ENCODE assay signal across 1 cellular context in the genomic region with DNA sequence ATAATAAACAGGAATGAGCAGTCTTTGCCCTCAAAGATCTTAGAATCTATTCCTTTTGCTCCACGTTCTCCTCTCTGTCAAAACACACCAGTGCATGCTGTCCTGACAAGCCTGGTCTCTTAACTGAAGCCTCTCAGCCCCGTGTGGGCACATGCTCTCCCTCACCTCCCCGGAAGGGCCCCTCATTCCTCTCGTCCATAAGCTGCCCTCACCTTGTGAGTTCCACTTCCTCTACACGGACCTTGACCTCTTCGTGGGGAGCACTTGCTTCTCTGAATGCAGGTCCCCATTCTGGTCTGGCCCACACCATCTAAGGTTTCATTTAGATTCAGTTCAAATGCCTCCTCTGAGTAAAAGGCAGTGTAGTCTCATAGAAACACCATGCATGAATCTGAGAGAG.
A peak's percentile ranks its signal among the peaks of the same experiment; 100 is the strongest.
TF ChIP-seq lines count a peak whose summit lies in the region.

No MANE protein-coding gene starts in this region.

TF ChIP-seq in GM12878, 131 proteins besides CTCF, POLR2A, EP300 and RAD21 (continued from another document and continues in another):
- TF ChIP-seq SUPT20H (IDR thresholded peaks at IDR 0.05; ENCODE audit: borderline replicate concordance, control insufficient read depth, low read depth, low read length) (no peak), SIX5 (IDR thresholded peaks at IDR 0.05; ENCODE audit: low read depth, low read length, severe bottlenecking) (no peak), STAT1 (conservative IDR thresholded peaks at IDR 0.05) (no peak), LARP7 (IDR thresholded peaks at IDR 0.05) (no peak), NR2F1 (conservative IDR thresholded peaks at IDR 0.05) (peak; percentile 74), MYB (IDR thresholded peaks at IDR 0.05; ENCODE audit: borderline replicate concordance, low read depth, low read length) (no peak), FOS (IDR thresholded peaks at IDR 0.05; ENCODE audit: borderline replicate concordance, extremely low read depth, insufficient read length) (no peak), MYC (IDR thresholded peaks at IDR 0.05; ENCODE audit: insufficient read depth, insufficient read length, insufficient replicate concordance, low read length, severe bottlenecking) (no peak), MTA2 (IDR thresholded peaks at IDR 0.05; ENCODE audit: low read depth) (peak; percentile 41; the same call in 1 of the 2 replicates), ZSCAN29 (IDR thresholded peaks at IDR 0.05) (no peak), ESRRA (IDR thresholded peaks at IDR 0.05; ENCODE audit: low read length) (no peak), IKZF2 (IDR thresholded peaks at IDR 0.05) (peak; percentile 29 to 71; a peak in 1 of 4 replicates), IKZF1 (conservative IDR thresholded peaks at IDR 0.05) (peak; percentile 72), NFYA (IDR thresholded peaks at IDR 0.05; ENCODE audit: borderline replicate concordance, low read depth, low read length) (no peak), SUZ12 (IDR thresholded peaks at IDR 0.05; ENCODE audit: unreplicated experiment) (no peak), RCOR1 (conservative IDR thresholded peaks at IDR 0.05; ENCODE audit: low read depth, low read length) (no peak), ZNF384 (IDR thresholded peaks at IDR 0.05; ENCODE audit: borderline replicate concordance, low read depth, low read length) (no peak), HCFC1 (IDR thresholded peaks at IDR 0.05; ENCODE audit: low read length) (no peak), EED (IDR thresholded peaks at IDR 0.05; ENCODE audit: low read depth) (peak; percentile 72), NFIC (IDR thresholded peaks at IDR 0.05; ENCODE audit: low read depth, low read length) (no peak), ZNF24 (IDR thresholded peaks at IDR 0.05) (no peak), NBN (IDR thresholded peaks at IDR 0.05) (no peak), SREBF1 (IDR thresholded peaks at IDR 0.05; ENCODE audit: low read length) (no peak), TAF1 (IDR thresholded peaks at IDR 0.05; ENCODE audit: borderline replicate concordance, low read depth, low read length) (no peak; the same call in 1 of the 2 replicates), ZNF622 (IDR thresholded peaks at IDR 0.05) (no peak), POLR2AphosphoS2 (IDR thresholded peaks at IDR 0.05; ENCODE audit: low read depth, low read length) (no peak), POLR2AphosphoS5 (IDR thresholded peaks at IDR 0.05; ENCODE audit: low read length) (peak; percentile 64), WRNIP1 (IDR thresholded peaks at IDR 0.05; ENCODE audit: borderline replicate concordance, low read depth, low read length) (no peak), BHLHE40 (IDR thresholded peaks at IDR 0.05; ENCODE audit: borderline replicate concordance in 1 of 2, low read depth in 2 of 2, low read length in 1 of 2) (peak in 1 of 2 experiments; percentile 50; a peak in 1 of 4 replicates), NR2C1 (IDR thresholded peaks at IDR 0.05) (peak; percentile 17; the same call in 1 of the 2 replicates), CHD2 (IDR thresholded peaks at IDR 0.05; ENCODE audit: borderline replicate concordance, low read depth, low read length) (peak; percentile 47; the same call in 1 of the 2 replicates), BRCA1 (IDR thresholded peaks at IDR 0.05; ENCODE audit: low read depth, low read length) (no peak), ZNF207 (IDR thresholded peaks at IDR 0.05; ENCODE audit: borderline replicate concordance) (peak; percentile 25; the same call in 1 of the 2 replicates)
- TF ChIP-seq, protein P1, sequence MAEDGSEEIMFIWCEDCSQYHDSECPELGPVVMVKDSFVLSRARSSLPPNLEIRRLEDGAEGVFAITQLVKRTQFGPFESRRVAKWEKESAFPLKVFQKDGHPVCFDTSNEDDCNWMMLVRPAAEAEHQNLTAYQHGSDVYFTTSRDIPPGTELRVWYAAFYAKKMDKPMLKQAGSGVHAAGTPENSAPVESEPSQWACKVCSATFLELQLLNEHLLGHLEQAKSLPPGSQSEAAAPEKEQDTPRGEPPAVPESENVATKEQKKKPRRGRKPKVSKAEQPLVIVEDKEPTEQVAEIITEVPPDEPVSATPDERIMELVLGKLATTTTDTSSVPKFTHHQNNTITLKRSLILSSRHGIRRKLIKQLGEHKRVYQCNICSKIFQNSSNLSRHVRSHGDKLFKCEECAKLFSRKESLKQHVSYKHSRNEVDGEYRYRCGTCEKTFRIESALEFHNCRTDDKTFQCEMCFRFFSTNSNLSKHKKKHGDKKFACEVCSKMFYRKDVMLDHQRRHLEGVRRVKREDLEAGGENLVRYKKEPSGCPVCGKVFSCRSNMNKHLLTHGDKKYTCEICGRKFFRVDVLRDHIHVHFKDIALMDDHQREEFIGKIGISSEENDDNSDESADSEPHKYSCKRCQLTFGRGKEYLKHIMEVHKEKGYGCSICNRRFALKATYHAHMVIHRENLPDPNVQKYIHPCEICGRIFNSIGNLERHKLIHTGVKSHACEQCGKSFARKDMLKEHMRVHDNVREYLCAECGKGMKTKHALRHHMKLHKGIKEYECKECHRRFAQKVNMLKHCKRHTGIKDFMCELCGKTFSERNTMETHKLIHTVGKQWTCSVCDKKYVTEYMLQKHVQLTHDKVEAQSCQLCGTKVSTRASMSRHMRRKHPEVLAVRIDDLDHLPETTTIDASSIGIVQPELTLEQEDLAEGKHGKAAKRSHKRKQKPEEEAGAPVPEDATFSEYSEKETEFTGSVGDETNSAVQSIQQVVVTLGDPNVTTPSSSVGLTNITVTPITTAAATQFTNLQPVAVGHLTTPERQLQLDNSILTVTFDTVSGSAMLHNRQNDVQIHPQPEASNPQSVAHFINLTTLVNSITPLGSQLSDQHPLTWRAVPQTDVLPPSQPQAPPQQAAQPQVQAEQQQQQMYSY (CRISPR knock-in tag; IDR thresholded peaks at IDR 0.05), result no peak
- TF ChIP-seq, protein P2, sequence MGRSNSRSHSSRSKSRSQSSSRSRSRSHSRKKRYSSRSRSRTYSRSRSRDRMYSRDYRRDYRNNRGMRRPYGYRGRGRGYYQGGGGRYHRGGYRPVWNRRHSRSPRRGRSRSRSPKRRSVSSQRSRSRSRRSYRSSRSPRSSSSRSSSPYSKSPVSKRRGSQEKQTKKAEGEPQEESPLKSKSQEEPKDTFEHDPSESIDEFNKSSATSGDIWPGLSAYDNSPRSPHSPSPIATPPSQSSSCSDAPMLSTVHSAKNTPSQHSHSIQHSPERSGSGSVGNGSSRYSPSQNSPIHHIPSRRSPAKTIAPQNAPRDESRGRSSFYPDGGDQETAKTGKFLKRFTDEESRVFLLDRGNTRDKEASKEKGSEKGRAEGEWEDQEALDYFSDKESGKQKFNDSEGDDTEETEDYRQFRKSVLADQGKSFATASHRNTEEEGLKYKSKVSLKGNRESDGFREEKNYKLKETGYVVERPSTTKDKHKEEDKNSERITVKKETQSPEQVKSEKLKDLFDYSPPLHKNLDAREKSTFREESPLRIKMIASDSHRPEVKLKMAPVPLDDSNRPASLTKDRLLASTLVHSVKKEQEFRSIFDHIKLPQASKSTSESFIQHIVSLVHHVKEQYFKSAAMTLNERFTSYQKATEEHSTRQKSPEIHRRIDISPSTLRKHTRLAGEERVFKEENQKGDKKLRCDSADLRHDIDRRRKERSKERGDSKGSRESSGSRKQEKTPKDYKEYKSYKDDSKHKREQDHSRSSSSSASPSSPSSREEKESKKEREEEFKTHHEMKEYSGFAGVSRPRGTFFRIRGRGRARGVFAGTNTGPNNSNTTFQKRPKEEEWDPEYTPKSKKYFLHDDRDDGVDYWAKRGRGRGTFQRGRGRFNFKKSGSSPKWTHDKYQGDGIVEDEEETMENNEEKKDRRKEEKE (IDR thresholded peaks at IDR 0.05), result no peak
- TF ChIP-seq, protein P3, sequence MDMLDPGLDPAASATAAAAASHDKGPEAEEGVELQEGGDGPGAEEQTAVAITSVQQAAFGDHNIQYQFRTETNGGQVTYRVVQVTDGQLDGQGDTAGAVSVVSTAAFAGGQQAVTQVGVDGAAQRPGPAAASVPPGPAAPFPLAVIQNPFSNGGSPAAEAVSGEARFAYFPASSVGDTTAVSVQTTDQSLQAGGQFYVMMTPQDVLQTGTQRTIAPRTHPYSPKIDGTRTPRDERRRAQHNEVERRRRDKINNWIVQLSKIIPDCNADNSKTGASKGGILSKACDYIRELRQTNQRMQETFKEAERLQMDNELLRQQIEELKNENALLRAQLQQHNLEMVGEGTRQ (IDR thresholded peaks at IDR 0.05; ENCODE audit: borderline replicate concordance, low read depth, low read length), result no peak
- TF ChIP-seq, protein P4, sequence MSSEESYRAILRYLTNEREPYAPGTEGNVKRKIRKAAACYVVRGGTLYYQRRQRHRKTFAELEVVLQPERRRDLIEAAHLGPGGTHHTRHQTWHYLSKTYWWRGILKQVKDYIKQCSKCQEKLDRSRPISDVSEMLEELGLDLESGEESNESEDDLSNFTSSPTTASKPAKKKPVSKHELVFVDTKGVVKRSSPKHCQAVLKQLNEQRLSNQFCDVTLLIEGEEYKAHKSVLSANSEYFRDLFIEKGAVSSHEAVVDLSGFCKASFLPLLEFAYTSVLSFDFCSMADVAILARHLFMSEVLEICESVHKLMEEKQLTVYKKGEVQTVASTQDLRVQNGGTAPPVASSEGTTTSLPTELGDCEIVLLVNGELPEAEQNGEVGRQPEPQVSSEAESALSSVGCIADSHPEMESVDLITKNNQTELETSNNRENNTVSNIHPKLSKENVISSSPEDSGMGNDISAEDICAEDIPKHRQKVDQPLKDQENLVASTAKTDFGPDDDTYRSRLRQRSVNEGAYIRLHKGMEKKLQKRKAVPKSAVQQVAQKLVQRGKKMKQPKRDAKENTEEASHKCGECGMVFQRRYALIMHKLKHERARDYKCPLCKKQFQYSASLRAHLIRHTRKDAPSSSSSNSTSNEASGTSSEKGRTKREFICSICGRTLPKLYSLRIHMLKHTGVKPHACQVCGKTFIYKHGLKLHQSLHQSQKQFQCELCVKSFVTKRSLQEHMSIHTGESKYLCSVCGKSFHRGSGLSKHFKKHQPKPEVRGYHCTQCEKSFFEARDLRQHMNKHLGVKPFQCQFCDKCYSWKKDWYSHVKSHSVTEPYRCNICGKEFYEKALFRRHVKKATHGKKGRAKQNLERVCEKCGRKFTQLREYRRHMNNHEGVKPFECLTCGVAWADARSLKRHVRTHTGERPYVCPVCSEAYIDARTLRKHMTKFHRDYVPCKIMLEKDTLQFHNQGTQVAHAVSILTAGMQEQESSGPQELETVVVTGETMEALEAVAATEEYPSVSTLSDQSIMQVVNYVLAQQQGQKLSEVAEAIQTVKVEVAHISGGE (CRISPR knock-in tag; IDR thresholded peaks at IDR 0.05), result no peak
- TF ChIP-seq, protein P5, sequence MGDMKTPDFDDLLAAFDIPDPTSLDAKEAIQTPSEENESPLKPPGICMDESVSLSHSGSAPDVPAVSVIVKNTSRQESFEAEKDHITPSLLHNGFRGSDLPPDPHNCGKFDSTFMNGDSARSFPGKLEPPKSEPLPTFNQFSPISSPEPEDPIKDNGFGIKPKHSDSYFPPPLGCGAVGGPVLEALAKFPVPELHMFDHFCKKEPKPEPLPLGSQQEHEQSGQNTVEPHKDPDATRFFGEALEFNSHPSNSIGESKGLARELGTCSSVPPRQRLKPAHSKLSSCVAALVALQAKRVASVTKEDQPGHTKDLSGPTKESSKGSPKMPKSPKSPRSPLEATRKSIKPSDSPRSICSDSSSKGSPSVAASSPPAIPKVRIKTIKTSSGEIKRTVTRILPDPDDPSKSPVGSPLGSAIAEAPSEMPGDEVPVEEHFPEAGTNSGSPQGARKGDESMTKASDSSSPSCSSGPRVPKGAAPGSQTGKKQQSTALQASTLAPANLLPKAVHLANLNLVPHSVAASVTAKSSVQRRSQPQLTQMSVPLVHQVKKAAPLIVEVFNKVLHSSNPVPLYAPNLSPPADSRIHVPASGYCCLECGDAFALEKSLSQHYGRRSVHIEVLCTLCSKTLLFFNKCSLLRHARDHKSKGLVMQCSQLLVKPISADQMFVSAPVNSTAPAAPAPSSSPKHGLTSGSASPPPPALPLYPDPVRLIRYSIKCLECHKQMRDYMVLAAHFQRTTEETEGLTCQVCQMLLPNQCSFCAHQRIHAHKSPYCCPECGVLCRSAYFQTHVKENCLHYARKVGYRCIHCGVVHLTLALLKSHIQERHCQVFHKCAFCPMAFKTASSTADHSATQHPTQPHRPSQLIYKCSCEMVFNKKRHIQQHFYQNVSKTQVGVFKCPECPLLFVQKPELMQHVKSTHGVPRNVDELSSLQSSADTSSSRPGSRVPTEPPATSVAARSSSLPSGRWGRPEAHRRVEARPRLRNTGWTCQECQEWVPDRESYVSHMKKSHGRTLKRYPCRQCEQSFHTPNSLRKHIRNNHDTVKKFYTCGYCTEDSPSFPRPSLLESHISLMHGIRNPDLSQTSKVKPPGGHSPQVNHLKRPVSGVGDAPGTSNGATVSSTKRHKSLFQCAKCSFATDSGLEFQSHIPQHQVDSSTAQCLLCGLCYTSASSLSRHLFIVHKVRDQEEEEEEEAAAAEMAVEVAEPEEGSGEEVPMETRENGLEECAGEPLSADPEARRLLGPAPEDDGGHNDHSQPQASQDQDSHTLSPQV (IDR thresholded peaks at IDR 0.05), result 0 out of 2 replicates have a peak, but pooled peaks have one; percentile 23
- TF ChIP-seq, protein P6, sequence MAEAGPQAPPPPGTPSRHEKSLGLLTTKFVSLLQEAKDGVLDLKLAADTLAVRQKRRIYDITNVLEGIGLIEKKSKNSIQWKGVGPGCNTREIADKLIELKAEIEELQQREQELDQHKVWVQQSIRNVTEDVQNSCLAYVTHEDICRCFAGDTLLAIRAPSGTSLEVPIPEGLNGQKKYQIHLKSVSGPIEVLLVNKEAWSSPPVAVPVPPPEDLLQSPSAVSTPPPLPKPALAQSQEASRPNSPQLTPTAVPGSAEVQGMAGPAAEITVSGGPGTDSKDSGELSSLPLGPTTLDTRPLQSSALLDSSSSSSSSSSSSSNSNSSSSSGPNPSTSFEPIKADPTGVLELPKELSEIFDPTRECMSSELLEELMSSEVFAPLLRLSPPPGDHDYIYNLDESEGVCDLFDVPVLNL (IDR thresholded peaks at IDR 0.05; ENCODE audit: low read depth, low read length), result no peak
- TF ChIP-seq, protein P7, sequence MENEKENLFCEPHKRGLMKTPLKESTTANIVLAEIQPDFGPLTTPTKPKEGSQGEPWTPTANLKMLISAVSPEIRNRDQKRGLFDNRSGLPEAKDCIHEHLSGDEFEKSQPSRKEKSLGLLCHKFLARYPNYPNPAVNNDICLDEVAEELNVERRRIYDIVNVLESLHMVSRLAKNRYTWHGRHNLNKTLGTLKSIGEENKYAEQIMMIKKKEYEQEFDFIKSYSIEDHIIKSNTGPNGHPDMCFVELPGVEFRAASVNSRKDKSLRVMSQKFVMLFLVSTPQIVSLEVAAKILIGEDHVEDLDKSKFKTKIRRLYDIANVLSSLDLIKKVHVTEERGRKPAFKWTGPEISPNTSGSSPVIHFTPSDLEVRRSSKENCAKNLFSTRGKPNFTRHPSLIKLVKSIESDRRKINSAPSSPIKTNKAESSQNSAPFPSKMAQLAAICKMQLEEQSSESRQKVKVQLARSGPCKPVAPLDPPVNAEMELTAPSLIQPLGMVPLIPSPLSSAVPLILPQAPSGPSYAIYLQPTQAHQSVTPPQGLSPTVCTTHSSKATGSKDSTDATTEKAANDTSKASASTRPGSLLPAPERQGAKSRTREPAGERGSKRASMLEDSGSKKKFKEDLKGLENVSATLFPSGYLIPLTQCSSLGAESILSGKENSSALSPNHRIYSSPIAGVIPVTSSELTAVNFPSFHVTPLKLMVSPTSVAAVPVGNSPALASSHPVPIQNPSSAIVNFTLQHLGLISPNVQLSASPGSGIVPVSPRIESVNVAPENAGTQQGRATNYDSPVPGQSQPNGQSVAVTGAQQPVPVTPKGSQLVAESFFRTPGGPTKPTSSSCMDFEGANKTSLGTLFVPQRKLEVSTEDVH (IDR thresholded peaks at IDR 0.05; ENCODE audit: low read depth, partially characterized antibody), result no peak
- TF ChIP-seq, protein P8, sequence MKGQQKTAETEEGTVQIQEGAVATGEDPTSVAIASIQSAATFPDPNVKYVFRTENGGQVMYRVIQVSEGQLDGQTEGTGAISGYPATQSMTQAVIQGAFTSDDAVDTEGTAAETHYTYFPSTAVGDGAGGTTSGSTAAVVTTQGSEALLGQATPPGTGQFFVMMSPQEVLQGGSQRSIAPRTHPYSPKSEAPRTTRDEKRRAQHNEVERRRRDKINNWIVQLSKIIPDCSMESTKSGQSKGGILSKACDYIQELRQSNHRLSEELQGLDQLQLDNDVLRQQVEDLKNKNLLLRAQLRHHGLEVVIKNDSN (IDR thresholded peaks at IDR 0.05; ENCODE audit: borderline replicate concordance, extremely low read length, insufficient read depth, low read depth, low read length), result no peak
